Comparison of ENCODE assay signal across 7 cellular contexts in the genomic region with DNA sequence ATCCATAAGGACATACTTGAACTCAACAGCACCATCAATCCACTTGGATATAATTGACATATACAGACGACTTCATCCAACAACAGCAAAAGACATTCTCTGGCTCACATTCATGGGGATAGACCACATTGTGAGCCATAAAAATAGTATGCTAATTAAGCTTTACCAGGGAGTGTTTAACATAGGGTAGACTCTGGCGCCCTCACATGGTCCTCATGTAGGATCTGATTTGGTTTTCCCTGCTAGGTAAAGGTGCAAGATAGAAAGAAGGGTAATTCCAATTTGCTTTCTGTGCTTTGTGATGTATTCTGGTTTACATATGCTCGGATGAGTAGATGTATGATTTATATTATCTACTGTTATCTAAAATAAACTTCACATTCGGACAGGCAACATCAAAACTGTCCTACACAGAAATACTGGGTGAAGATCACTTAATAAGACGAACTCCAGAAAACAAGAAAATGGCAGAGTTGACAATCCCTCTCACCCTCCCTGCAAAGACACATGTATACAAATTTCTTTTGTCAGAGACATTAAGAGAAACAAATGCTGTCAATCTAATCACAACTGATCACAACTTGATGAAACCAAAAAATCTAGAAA. TPM values are rescaled to one million over a fixed set of nuclear protein-coding genes. Genes with fewer than 3 reads are reported as not detected.
DNase-seq lines count a peak whose midpoint lies in the region; ATAC-seq and TF ChIP-seq lines count a peak whose summit lies in the region.

No MANE protein-coding gene starts in this region.

- no peak overlapping the region for H3K4me3 Mint-ChIP-seq in glutamatergic neuron (ENCODE audit: unreplicated experiment)

- peaks cover 4% of the 10 kb centered on the region for H3K27me3 Mint-ChIP-seq in glutamatergic neuron (ENCODE audit: unreplicated experiment)

- no peaks in the 10 kb centered on the region for H3K36me3 Mint-ChIP-seq in glutamatergic neuron (ENCODE audit: unreplicated experiment)

- in situ Hi-C loops in transverse colon (cut with MboI; ENCODE audit: low pct_ligation_motif_present in 1 of 4, low pct_unique_long_range_greater_than_20kb in 1 of 4, low sequenced_read_pairs in 3 of 4) = no loop called here

- ATAC-seq in SK-N-SH treated with all-trans-retinoic acid at 6 μM for 48 hours (peak; percentile 87), GM19328 (IDR thresholded peaks at IDR 0.05; ENCODE audit: unreplicated experiment) (no peak)

- TF ChIP-seq CTCF in GM10266 (IDR thresholded peaks at IDR 0.05; ENCODE audit: control insufficient read depth, insufficient read depth, low read depth, missing control alignments) (peak; percentile 64), glutamatergic neuron (IDR thresholded peaks at IDR 0.05; ENCODE audit: partially characterized antibody, unreplicated experiment) (peak; percentile 27), transverse colon (IDR thresholded peaks at IDR 0.05) (peak; percentile 22 to 48 (median 36)), vagina (IDR thresholded peaks at IDR 0.05) (no peak)

- DNase-seq in GM10266 (ENCODE audit: extremely low spot score) (peak; percentile 56), NAMALWA (ENCODE audit: low spot score) (peak; percentile 67), glutamatergic neuron (no peak), transverse colon (peak; percentile 25), vagina (ENCODE audit: extremely low spot score in 2 of 2) (no peak)

- H3K4me1 Mint-ChIP-seq in glutamatergic neuron (ENCODE audit: low read depth, unreplicated experiment) = no peaks in the 10 kb centered on the region

- no peak for TF ChIP-seq POLR2A in transverse colon (IDR thresholded peaks at IDR 0.05)
- no peak for TF ChIP-seq POLR2A in vagina (IDR thresholded peaks at IDR 0.05)

- no peak for TF ChIP-seq EP300 in transverse colon (IDR thresholded peaks at IDR 0.05; ENCODE audit: low read depth)

- H3K4me1 ChIP-seq in transverse colon (peaks cover 0 to 7% (median 2%) of the 10 kb centered on the region in 4 donors), vagina (peaks cover 9% of the 10 kb centered on the region)

- intact Hi-C loops in transverse colon (cut with DNase I; ENCODE audit: low total_unique reads) (no loop called here), vagina (cut with DNase I) (loop anchor here (10.0 kb wide), 1 partner anchor 1442 kb away; no protein-coding TSS in a partner anchor)

- H3K4me3 ChIP-seq in transverse colon = no peak overlapping the region
- H3K4me3 ChIP-seq in vagina = no peak overlapping the region

- H3K27ac Mint-ChIP-seq in glutamatergic neuron (ENCODE audit: unreplicated experiment) = no peak overlapping the region

- H3K27ac ChIP-seq in transverse colon (no peak overlapping the region), vagina (no peak overlapping the region)

- peaks cover 53% of the 10 kb centered on the region for H3K27me3 ChIP-seq in transverse colon
- no peaks in the 10 kb centered on the region for H3K27me3 ChIP-seq in vagina

- 22 to 29% methylated on average over 4 to 5 of the region's 5 CpGs for WGBS in transverse colon (ENCODE audit: low coverage in 1 of 2), 2 donors

- no peaks in the 10 kb centered on the region for H3K36me3 ChIP-seq in transverse colon
- no peaks in the 10 kb centered on the region for H3K36me3 ChIP-seq in vagina

- no peaks in the 10 kb centered on the region for H3K9me3 ChIP-seq in transverse colon
- H3K9me3 ChIP-seq in vagina = no peaks in the 10 kb centered on the region

- H3K9me3 Mint-ChIP-seq in glutamatergic neuron (ENCODE audit: unreplicated experiment) = no peaks in the 10 kb centered on the region

TF ChIP-seq in SK-N-SH treated with all-trans-retinoic acid at 6 μM for 48 hours, 23 proteins besides CTCF, POLR2A, EP300 and RAD21:
- TF ChIP-seq ZFP30 (CRISPR knock-in tag; IDR thresholded peaks at IDR 0.05) = no peak
- no peak for TF ChIP-seq ZNF8 (CRISPR knock-in tag; IDR thresholded peaks at IDR 0.05)
- TF ChIP-seq CSRNP3 (CRISPR knock-in tag; IDR thresholded peaks at IDR 0.05) = no peak
- TF ChIP-seq, protein P1, sequence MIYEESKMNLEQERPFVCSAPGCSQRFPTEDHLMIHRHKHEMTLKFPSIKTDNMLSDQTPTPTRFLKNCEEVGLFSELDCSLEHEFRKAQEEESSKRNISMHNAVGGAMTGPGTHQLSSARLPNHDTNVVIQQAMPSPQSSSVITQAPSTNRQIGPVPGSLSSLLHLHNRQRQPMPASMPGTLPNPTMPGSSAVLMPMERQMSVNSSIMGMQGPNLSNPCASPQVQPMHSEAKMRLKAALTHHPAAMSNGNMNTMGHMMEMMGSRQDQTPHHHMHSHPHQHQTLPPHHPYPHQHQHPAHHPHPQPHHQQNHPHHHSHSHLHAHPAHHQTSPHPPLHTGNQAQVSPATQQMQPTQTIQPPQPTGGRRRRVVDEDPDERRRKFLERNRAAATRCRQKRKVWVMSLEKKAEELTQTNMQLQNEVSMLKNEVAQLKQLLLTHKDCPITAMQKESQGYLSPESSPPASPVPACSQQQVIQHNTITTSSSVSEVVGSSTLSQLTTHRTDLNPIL (CRISPR knock-in tag; IDR thresholded peaks at IDR 0.05; ENCODE audit: low read depth) = no peak
- TF ChIP-seq ZFP3 (CRISPR knock-in tag; IDR thresholded peaks at IDR 0.05) = no peak
- no peak for TF ChIP-seq SNAI2 (CRISPR knock-in tag; IDR thresholded peaks at IDR 0.05)
- no peak for TF ChIP-seq ZNF70 (CRISPR knock-in tag; IDR thresholded peaks at IDR 0.05)
- no peak for TF ChIP-seq CSDC2 (CRISPR knock-in tag; IDR thresholded peaks at IDR 0.05)
- TF ChIP-seq ESRRG (CRISPR knock-in tag; IDR thresholded peaks at IDR 0.05) = no peak
- TF ChIP-seq, protein P2, sequence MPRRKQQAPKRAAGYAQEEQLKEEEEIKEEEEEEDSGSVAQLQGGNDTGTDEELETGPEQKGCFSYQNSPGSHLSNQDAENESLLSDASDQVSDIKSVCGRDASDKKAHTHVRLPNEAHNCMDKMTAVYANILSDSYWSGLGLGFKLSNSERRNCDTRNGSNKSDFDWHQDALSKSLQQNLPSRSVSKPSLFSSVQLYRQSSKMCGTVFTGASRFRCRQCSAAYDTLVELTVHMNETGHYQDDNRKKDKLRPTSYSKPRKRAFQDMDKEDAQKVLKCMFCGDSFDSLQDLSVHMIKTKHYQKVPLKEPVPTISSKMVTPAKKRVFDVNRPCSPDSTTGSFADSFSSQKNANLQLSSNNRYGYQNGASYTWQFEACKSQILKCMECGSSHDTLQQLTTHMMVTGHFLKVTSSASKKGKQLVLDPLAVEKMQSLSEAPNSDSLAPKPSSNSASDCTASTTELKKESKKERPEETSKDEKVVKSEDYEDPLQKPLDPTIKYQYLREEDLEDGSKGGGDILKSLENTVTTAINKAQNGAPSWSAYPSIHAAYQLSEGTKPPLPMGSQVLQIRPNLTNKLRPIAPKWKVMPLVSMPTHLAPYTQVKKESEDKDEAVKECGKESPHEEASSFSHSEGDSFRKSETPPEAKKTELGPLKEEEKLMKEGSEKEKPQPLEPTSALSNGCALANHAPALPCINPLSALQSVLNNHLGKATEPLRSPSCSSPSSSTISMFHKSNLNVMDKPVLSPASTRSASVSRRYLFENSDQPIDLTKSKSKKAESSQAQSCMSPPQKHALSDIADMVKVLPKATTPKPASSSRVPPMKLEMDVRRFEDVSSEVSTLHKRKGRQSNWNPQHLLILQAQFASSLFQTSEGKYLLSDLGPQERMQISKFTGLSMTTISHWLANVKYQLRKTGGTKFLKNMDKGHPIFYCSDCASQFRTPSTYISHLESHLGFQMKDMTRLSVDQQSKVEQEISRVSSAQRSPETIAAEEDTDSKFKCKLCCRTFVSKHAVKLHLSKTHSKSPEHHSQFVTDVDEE (CRISPR knock-in tag; IDR thresholded peaks at IDR 0.05) = no peak
- TF ChIP-seq TOX (CRISPR knock-in tag; IDR thresholded peaks at IDR 0.05; ENCODE audit: borderline replicate concordance) = no peak
- no peak for TF ChIP-seq RARB (CRISPR knock-in tag; IDR thresholded peaks at IDR 0.05)
- TF ChIP-seq PPARA (CRISPR knock-in tag; IDR thresholded peaks at IDR 0.05; ENCODE audit: borderline replicate concordance) = no peak

RNA-seq across cellular contexts. Expression of gene CR1L, which starts 27.7 kb away (rescaled TPM):
- total RNA-seq in glutamatergic neuron (ENCODE audit: unreplicated experiment) = not detected
- total RNA-seq in transverse colon = not detected
- total RNA-seq in vagina = not detected

Comparison
In these comparisons a context has a peak if more than half of its experiments do, and no peak if none do; other contexts are left out.
1. DNase-seq: peak in GM10266 (single experiment), NAMALWA (single experiment) and transverse colon (single experiment); none in glutamatergic neuron (single experiment) and vagina (0 of 2).
2. CTCF ChIP-seq: peak in GM10266 (single experiment), glutamatergic neuron (single experiment) and transverse colon (5 of 5); none in vagina (0 of 3).